In the genomic region with DNA sequence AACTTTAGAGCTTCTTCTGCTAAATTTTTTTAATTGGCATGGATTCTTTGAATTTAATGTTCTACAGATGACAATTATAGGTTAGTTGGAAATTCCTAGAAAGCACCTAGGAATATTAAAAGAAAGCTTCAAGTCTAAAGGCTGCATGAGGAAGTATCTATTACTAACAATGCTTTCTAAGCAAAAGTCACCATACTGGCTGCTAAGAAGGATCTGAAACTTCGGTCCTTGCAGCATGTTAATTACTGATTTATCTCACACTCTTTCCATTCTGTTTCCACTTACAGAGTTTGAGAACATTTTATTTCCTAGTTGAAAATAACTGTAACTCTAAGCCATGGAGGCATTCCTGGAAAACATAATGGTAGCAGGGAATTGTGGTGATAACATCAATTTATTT, we compare ENCODE assay signal across 16 cellular contexts. TPM values are rescaled to one million over a fixed set of nuclear protein-coding genes. Genes with fewer than 3 reads are reported as not detected.
DNase-seq lines count a peak whose midpoint lies in the region; ATAC-seq, FAIRE-seq and TF ChIP-seq lines count a peak whose summit lies in the region.
"Had no signal": no experiment of that assay in that cellular context is flagged by ENCODE, and none has a peak within 500 bp of the region (broad histone marks: within the 10 kb centered on the region; RNA-seq: fewer than 3 reads in every experiment).

No MANE protein-coding gene starts in this region.

- intact Hi-C loops in testis (cut with DNase I; ENCODE audit: low total_unique reads), result no loop called here

- no peak overlapping the region for H3K27ac Mint-ChIP-seq in neural progenitor cell
- H3K27ac Mint-ChIP-seq: activated CD4-positive, alpha-beta T cell treated with anti-CD3 and anti-CD28 coated beads for 36 hours; activated naive CD4-positive, alpha-beta T cell treated with anti-CD3 and anti-CD28 coated beads for 36 hours; naive thymus-derived CD4-positive, alpha-beta T cell had no signal

- H3K27me3 ChIP-seq in neural progenitor cell (no peaks in the 10 kb centered on the region), testis (no peaks in the 10 kb centered on the region)

- peaks cover 100% of the 10 kb centered on the region for H4K20me1 ChIP-seq in neural progenitor cell (ENCODE audit: low read depth)

- H3K4me1 Mint-ChIP-seq in neural progenitor cell, result peaks cover 31% of the 10 kb centered on the region
- H3K4me1 Mint-ChIP-seq: activated CD4-positive, alpha-beta T cell treated with anti-CD3 and anti-CD28 coated beads for 36 hours had no signal

- no peak overlapping the region for H3K9ac ChIP-seq in neural progenitor cell

- FAIRE-seq in GM19239 (lab: Jason Lieb, UNC), result peak; percentile 94
- FAIRE-seq: D721Med, keratinocyte had no signal

- H3K4me3 ChIP-seq in neural progenitor cell (no peak overlapping the region), testis (no peak overlapping the region)
- H3K4me3 ChIP-seq: smooth muscle cell had no signal

- TF ChIP-seq CTCF in neural progenitor cell (IDR thresholded peaks at IDR 0.05), result no peak
- no peak for TF ChIP-seq CTCF in testis (IDR thresholded peaks at IDR 0.05)

- H3K9me3 ChIP-seq in neural progenitor cell (ENCODE audit: low read depth), result no peaks in the 10 kb centered on the region
- H3K9me3 ChIP-seq in testis, result no peaks in the 10 kb centered on the region

- DNase-seq in GM19239 (ENCODE audit: insufficient read length, low spot score) (no peak), neural progenitor cell (ENCODE audit: low spot score) (no peak), testis (no peak)
- no peak for DNase-seq in activated T-cell treated with anti-CD3 and anti-CD28 coated beads, Interleukin-2, amount 50 U/mL, for 48 hours
- no peak for DNase-seq in stimulated activated CD4-positive, alpha-beta T cell treated with anti-CD3 and anti-CD28 coated beads, Interleukin-2, amount 100 ng/mL, for 48 hours
- DNase-seq: activated CD4-positive, alpha-beta T cell treated with anti-CD3 and anti-CD28 coated beads for 36 hours; activated naive CD4-positive, alpha-beta T cell treated with anti-CD3 and anti-CD28 coated beads for 36 hours; central memory CD4-positive, alpha-beta T cell; naive thymus-derived CD4-positive, alpha-beta T cell; SHP77 treated with DMSO at 0.1 percent for 48 hours had no signal

- no peak overlapping the region for H3K4me3 Mint-ChIP-seq in neural progenitor cell
- H3K4me3 Mint-ChIP-seq: activated CD4-positive, alpha-beta T cell treated with anti-CD3 and anti-CD28 coated beads for 36 hours; activated naive CD4-positive, alpha-beta T cell treated with anti-CD3 and anti-CD28 coated beads for 36 hours; naive thymus-derived CD4-positive, alpha-beta T cell had no signal

- peak overlapping the region; percentile 54 for H3K4me2 ChIP-seq in neural progenitor cell

- H3K36me3 Mint-ChIP-seq in neural progenitor cell, result peaks cover 24% of the 10 kb centered on the region
- H3K36me3 Mint-ChIP-seq: naive thymus-derived CD4-positive, alpha-beta T cell had no signal

- no peaks in the 10 kb centered on the region for H3K27me3 Mint-ChIP-seq in neural progenitor cell (ENCODE audit: insufficient read depth, low read depth)

- 42 to 55% methylated on average over 1 of the region's 1 CpG for WGBS in testis, 2 donors

- H3K79me2 ChIP-seq in neural progenitor cell (ENCODE audit: low read depth), result peaks cover 100% of the 10 kb centered on the region

- H3K9me3 Mint-ChIP-seq in neural progenitor cell, result peaks cover 3% of the 10 kb centered on the region
- H3K9me3 Mint-ChIP-seq: activated naive CD4-positive, alpha-beta T cell treated with anti-CD3 and anti-CD28 coated beads for 36 hours had no signal

- peaks cover 11% of the 10 kb centered on the region for H3F3A ChIP-seq in neural progenitor cell (ENCODE audit: low read depth)

- H2AFZ ChIP-seq in neural progenitor cell (replicated peaks), result no peak overlapping the region

- H3K36me3 ChIP-seq in neural progenitor cell, result no peaks in the 10 kb centered on the region
- H3K36me3 ChIP-seq in testis (ENCODE audit: low read depth, missing control alignments), result no peaks in the 10 kb centered on the region

- ATAC-seq in HG02588 (IDR thresholded peaks at IDR 0.05; ENCODE audit: unreplicated experiment) (peak; percentile 81), HG03439 (IDR thresholded peaks at IDR 0.05; ENCODE audit: unreplicated experiment) (peak; percentile 74)
- ATAC-seq: activated CD4-positive, alpha-beta T cell treated with anti-CD3 and anti-CD28 coated beads for 36 hours; naive thymus-derived CD4-positive, alpha-beta T cell had no signal

- H3K4me1 ChIP-seq in neural progenitor cell (peaks cover 99% of the 10 kb centered on the region), testis (peaks cover 3% of the 10 kb centered on the region)

- no peak overlapping the region for H3K27ac ChIP-seq in neural progenitor cell
- no peak overlapping the region for H3K27ac ChIP-seq in testis

- no peak for TF ChIP-seq POLR2A in testis (IDR thresholded peaks at IDR 0.05)

RNA-seq across cellular contexts. Expression of gene SEMA6A, which starts 8.4 kb away (rescaled TPM):
- total RNA-seq in neural progenitor cell (ENCODE audit: low replicate concordance) (75.3 and 86.4 TPM in 2 replicates), testis (10 to 100 TPM; 52.0 to 67.6 TPM)
- 17.4 TPM for polyA plus RNA-seq in testis (ENCODE audit: insufficient read depth, low read depth, low replicate concordance)
- total RNA-seq: activated CD4-positive, alpha-beta T cell treated with anti-CD3 and anti-CD28 coated beads for 36 hours; M059J; naive thymus-derived CD4-positive, alpha-beta T cell had no signal
